ENCODE assay signal across 8 cellular contexts in the genomic region with DNA sequence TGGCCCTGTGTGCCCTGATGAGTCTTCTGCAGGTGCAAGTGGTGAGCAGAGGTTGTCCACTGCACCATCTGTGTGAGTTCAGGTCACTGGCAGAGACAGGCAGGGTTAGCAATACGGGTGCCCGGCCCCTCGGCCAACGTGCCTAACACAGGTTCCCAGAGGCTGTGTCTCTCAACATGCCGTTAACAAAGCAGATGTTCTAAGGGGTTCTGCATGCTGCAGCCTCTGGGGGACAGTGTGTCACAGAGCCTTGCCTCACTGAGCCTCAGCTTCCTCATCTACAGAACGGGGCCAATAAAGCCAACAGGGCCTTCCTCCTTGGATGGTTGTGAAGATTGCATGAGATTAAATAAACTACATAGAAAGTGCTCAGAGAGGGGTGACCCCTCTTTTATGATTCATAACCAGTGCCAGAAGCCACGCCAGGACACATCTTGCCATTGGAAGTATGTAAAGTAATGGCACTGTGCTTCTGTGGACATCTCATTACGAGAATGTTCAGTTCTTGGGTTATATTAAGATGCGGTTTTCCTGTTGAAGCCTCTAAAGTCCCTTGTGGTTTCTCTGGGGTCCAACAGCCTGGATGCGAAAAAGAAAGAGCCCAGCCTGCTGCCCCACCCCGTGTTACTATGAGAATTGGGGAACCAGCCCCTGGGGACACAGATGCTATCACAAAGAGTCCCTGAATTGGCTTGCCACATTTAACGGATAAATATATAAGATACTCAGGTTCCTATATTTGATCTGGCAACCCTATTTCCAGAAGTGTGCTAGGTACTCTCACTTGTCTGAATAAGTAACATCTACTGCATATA. TPM values are rescaled to one million over a fixed set of nuclear protein-coding genes. Genes with fewer than 3 reads are reported as not detected.
DNase-seq lines count a peak whose midpoint lies in the region; ATAC-seq, FAIRE-seq and TF ChIP-seq lines count a peak whose summit lies in the region.

No MANE protein-coding gene starts in this region.

- H3T11ph ChIP-seq in H9 (ENCODE audit: low read length) = no peak overlapping the region

- H4K5ac ChIP-seq in H9 (ENCODE audit: insufficient read length, low read depth, low read length) = no peak overlapping the region

- H3K79me1 ChIP-seq in H9 (ENCODE audit: insufficient read depth, low read depth, low read length, poor library complexity, severe bottlenecking) = no peaks in the 10 kb centered on the region

- H3K4me2 ChIP-seq in H9 (ENCODE audit: insufficient read depth, insufficient read length, low read length) = no peak overlapping the region

- no peak overlapping the region for H3K23ac ChIP-seq in H9 (ENCODE audit: insufficient read length, low read depth, low read length)

- H3K4me1 Mint-ChIP-seq in dendritic cell treated with granulocyte-macrophage colony-stimulating factor and Interleukin-4, amounts not matched to agents 40 ng/mL and 50 ng/mL, for 4 days (ENCODE audit: low read depth) = peaks cover 59% of the 10 kb centered on the region
- no peaks in the 10 kb centered on the region for H3K4me1 Mint-ChIP-seq in H9

- peaks cover 26% of the 10 kb centered on the region for H3K27me3 Mint-ChIP-seq in dendritic cell treated with granulocyte-macrophage colony-stimulating factor and Interleukin-4, amounts not matched to agents 40 ng/mL and 50 ng/mL, for 4 days
- H3K27me3 Mint-ChIP-seq in H9 (ENCODE audit: low read depth) = peaks cover 8% of the 10 kb centered on the region

- DNase-seq in HL-60 (ENCODE audit: low read depth in 1 of 2, low spot score in 1 of 2) (peak; percentile 92 to 97), DMS 273 treated with DMSO at 0.1 percent for 48 hours (lab: John Stamatoyannopoulos, UW) (no peak), H9 (no peak), H54 (ENCODE audit: insufficient read length, low spot score) (no peak)
- no peak for DNase-seq in activated CD4-positive, CD25-positive, alpha-beta regulatory T cell (lab: John Stamatoyannopoulos, UW)

- no peaks in the 10 kb centered on the region for H3K9me3 Mint-ChIP-seq in dendritic cell treated with granulocyte-macrophage colony-stimulating factor and Interleukin-4, amounts not matched to agents 40 ng/mL and 50 ng/mL, for 4 days
- no peaks in the 10 kb centered on the region; a peak in 2 of 5 replicates for H3K9me3 Mint-ChIP-seq in H9

- no peak overlapping the region for H2BK20ac ChIP-seq in H9 (ENCODE audit: low read depth, low read length, poor library complexity, severe bottlenecking)

- no peak overlapping the region for H4K8ac ChIP-seq in H9 (replicated peaks; ENCODE audit: insufficient read length, low read depth, low read length)

- no peak overlapping the region for H2BK15ac ChIP-seq in H9 (ENCODE audit: low read depth, low read length)

- no peaks in the 10 kb centered on the region for H3K36me3 Mint-ChIP-seq in dendritic cell treated with granulocyte-macrophage colony-stimulating factor and Interleukin-4, amounts not matched to agents 40 ng/mL and 50 ng/mL, for 4 days (ENCODE audit: low read depth)
- H3K36me3 Mint-ChIP-seq in H9 (ENCODE audit: insufficient read depth in 1 of 3, low read depth in 3 of 3) = no peaks in the 10 kb centered on the region

- no CpG with 5 or more reads among the region's 12 CpGs for WGBS in H9 (ENCODE audit: extremely low coverage, insufficient read length, low lambda C conversion rate)

- no peak overlapping the region for H3K56ac ChIP-seq in H9 (ENCODE audit: insufficient read length, low read depth, low read length)

- no peak overlapping the region for H3K4me3 ChIP-seq in HL-60 (replicated peaks; ENCODE audit: insufficient read depth, low read length)

- H3K27ac ChIP-seq in HL-60 (replicated peaks) (peak overlapping the region; percentile 87), H9 (ENCODE audit: insufficient read length, low read depth, low read length) (no peak overlapping the region)

- H3K18ac ChIP-seq in H9 (ENCODE audit: insufficient read length, low read depth, low read length) = no peak overlapping the region

- no peak for TF ChIP-seq POLR2A in H54 (IDR thresholded peaks at IDR 0.05; ENCODE audit: low read depth, low read length)

- no peak overlapping the region for H2AK5ac ChIP-seq in H9 (ENCODE audit: insufficient read length, low read length)

- no peaks in the 10 kb centered on the region for H3K79me2 ChIP-seq in H9 (ENCODE audit: insufficient read depth, low read length)

- H3K27me3 ChIP-seq in HL-60 (ENCODE audit: insufficient read depth, poor library complexity, severe bottlenecking) (no peaks in the 10 kb centered on the region), H9 (ENCODE audit: insufficient read depth, low read length) (no peaks in the 10 kb centered on the region)

- no peak overlapping the region for H2BK12ac ChIP-seq in H9 (ENCODE audit: insufficient read length, low read depth, low read length)

- H3K4me3 Mint-ChIP-seq in dendritic cell treated with granulocyte-macrophage colony-stimulating factor and Interleukin-4, amounts not matched to agents 40 ng/mL and 50 ng/mL, for 4 days = no peak overlapping the region
- no peak overlapping the region for H3K4me3 Mint-ChIP-seq in H9

- H3K4ac ChIP-seq in H9 (ENCODE audit: low read depth, low read length) = no peak overlapping the region

- H3K9ac ChIP-seq in H9 (ENCODE audit: extremely low read depth, insufficient read length, low read length) = no peak overlapping the region

- TF ChIP-seq CTCF in HL-60 (IDR thresholded peaks at IDR 0.05; ENCODE audit: insufficient read depth, low read length) (peak; percentile 23), H9 (conservative IDR thresholded peaks at IDR 0.05) (no peak)

- intact Hi-C loops in dendritic cell treated with granulocyte-macrophage colony-stimulating factor and Interleukin-4, amounts not matched to agents 40 ng/mL and 50 ng/mL, for 4 days (cut with micrococcal nuclease) = no loop called here

- H4K20me1 ChIP-seq in H9 (ENCODE audit: control insufficient read depth, insufficient read depth, insufficient read length) = no peaks in the 10 kb centered on the region

- no peaks in the 10 kb centered on the region for H3K23me2 ChIP-seq in H9 (ENCODE audit: insufficient read length, low read depth, low read length, poor library complexity, severe bottlenecking)

- H3K27ac Mint-ChIP-seq in dendritic cell treated with granulocyte-macrophage colony-stimulating factor and Interleukin-4, amounts not matched to agents 40 ng/mL and 50 ng/mL, for 4 days = peak overlapping the region; percentile 27
- H3K27ac Mint-ChIP-seq in H9 = no peak overlapping the region

- ATAC-seq in GM18498 (IDR thresholded peaks at IDR 0.05; ENCODE audit: unreplicated experiment) (peak; percentile 80), GM21515 (IDR thresholded peaks at IDR 0.05; ENCODE audit: unreplicated experiment) (peak; percentile 66)

- H3K9me3 ChIP-seq in H9 (ENCODE audit: control insufficient read depth, low read depth, low read length) = no peaks in the 10 kb centered on the region

- no peak overlapping the region for H2AFZ ChIP-seq in H9 (ENCODE audit: low read length)

- no peak overlapping the region for H2BK120ac ChIP-seq in H9 (ENCODE audit: low read depth, low read length, poor library complexity, severe bottlenecking)

- H4K91ac ChIP-seq in H9 (ENCODE audit: insufficient read length, low read depth, low read length) = no peak overlapping the region

- no peak overlapping the region for H2BK5ac ChIP-seq in H9 (ENCODE audit: insufficient read length, low read length)

- FAIRE-seq in H54 (lab: Jason Lieb, UNC) = no peak

- H3K4me1 ChIP-seq in H9 (ENCODE audit: insufficient read depth, low read length) = no peaks in the 10 kb centered on the region; the same call in 1 of the 2 replicates

- no peak overlapping the region for H3K14ac ChIP-seq in H9 (ENCODE audit: insufficient read depth, low read length)

RNA-seq across cellular contexts. Expression of a gene that starts 11.2 kb away (rescaled TPM):
- 37.2 and 38.3 TPM in 2 replicates for total RNA-seq in H9 (2021)

RNA-seq across cellular contexts. Expression of a gene that starts 43.4 kb away (rescaled TPM):
- 37.0 and 39.8 TPM in 2 replicates for total RNA-seq in H9 (2021)

Comparison
In these comparisons a context has a peak if more than half of its experiments do, and no peak if none do; other contexts are left out.
1. DNase-seq: peak in HL-60 (2 of 2); none in DMS 273 treated with DMSO at 0.1 percent for 48 hours (single experiment), H9 (single experiment), H54 (single experiment) and activated CD4-positive, CD25-positive, alpha-beta regulatory T cell (0 of 4).